12 cellular contexts compared by ENCODE assay signal in genomic region chr17:57524790-57525543, GRCh38.
DNase-seq lines count a peak whose midpoint lies in the region; ATAC-seq, FAIRE-seq and TF ChIP-seq lines count a peak whose summit lies in the region.
"Had no signal": no experiment of that assay in that cellular context is flagged by ENCODE, and none has a peak within 500 bp of the region (broad histone marks: within the 10 kb centered on the region; RNA-seq: fewer than 3 reads in every experiment).

No MANE protein-coding gene starts in this region.

- H3K9me2 ChIP-seq in Karpas-422 (replicated peaks; ENCODE audit: insufficient read depth, low read length), result no peaks in the 10 kb centered on the region

- H3K36me3 Mint-ChIP-seq in progenitor cell of endocrine pancreas (ENCODE audit: insufficient read depth), result peaks cover 2% of the 10 kb centered on the region

- no peak overlapping the region for H2AFZ ChIP-seq in Karpas-422 (ENCODE audit: low read length)
- H2AFZ ChIP-seq in GM12878 (ENCODE audit: control insufficient read depth, low read depth, low read length), result no peak overlapping the region

- CTCF ChIA-PET in GM12878 (lab: Yijun Ruan, JAX) (interaction anchor here (1.0 to 2.5 kb wide), 5 partner anchors 9 to 282 kb away, joined by 3 to 10 read pairs (median 7); no protein-coding TSS in a partner anchor), A673 (lab: Charles Lee) (no interaction called here)

- no peaks in the 10 kb centered on the region for H3K9me3 Mint-ChIP-seq in progenitor cell of endocrine pancreas (ENCODE audit: low read depth)

- H3K4me2 ChIP-seq in Karpas-422 (ENCODE audit: low read depth, low read length, poor library complexity, severe bottlenecking) (peak overlapping the region; percentile 86), GM12878 (ENCODE audit: control insufficient read depth, insufficient read depth) (peak overlapping the region; percentile 20; the same call in 1 of the 2 replicates)

- peak; percentile 61 for FAIRE-seq in GM12878 (lab: Jason Lieb, UNC)
- FAIRE-seq: islet of Langerhans had no signal

- POLR2A ChIA-PET in GM12878 (lab: Charles Lee), result interaction anchor here (0.5 to 1.4 kb wide), 5 partner anchors 16 to 379 kb away, joined by 3 to 4 read pairs (median 4); no protein-coding TSS in a partner anchor
- POLR2A ChIA-PET in A673 (lab: Charles Lee; ENCODE audit: low non-redundant PET), result no interaction called here

- H3K27ac ChIP-seq in Karpas-422 (ENCODE audit: low read length) (peak overlapping the region; percentile 100), GM12878 (ENCODE audit: control insufficient read depth, insufficient read depth) (peak overlapping the region; percentile 91), A673 (ENCODE audit: low read depth, low read length, poor library complexity, severe bottlenecking) (no peak overlapping the region)
- H3K27ac ChIP-seq: Peyer's patch had no signal

- no peak for TF ChIP-seq RAD21 in GM12878 (IDR thresholded peaks at IDR 0.05; ENCODE audit: insufficient read depth, low read depth, low read length)

- DNase-seq in NCI-H146 (lab: John Stamatoyannopoulos, UW), result peak; percentile 25
- no peak for DNase-seq in NCI-H146 treated with DMSO at 0.1 percent for 48 hours (lab: John Stamatoyannopoulos, UW; ENCODE audit: unreplicated experiment)
- peak; percentile 96 for DNase-seq in Karpas-422
- no peak for DNase-seq in GM12878 (ENCODE audit: low read depth, low spot score)
- DNase-seq in progenitor cell of endocrine pancreas (ENCODE audit: low spot score, unreplicated experiment), result no peak
- no peak for DNase-seq in D341Med (ENCODE audit: low spot score)
- no peak for DNase-seq in NCI-H524 treated with DMSO at 0.1 percent for 48 hours (lab: John Stamatoyannopoulos, UW)
- no peak for DNase-seq in A673 (ENCODE audit: low spot score)
- DNase-seq: activated effector memory CD4-positive, alpha-beta T cell treated with Interleukin-2 at 50 U/mL for 16 hours; Peyer's patch; stimulated activated naive CD4-positive, alpha-beta T cell had no signal

- H3K4me3 ChIP-seq in Karpas-422 (ENCODE audit: low read length), result peak overlapping the region; percentile 51
- no peak overlapping the region for H3K4me3 ChIP-seq in GM12878
- no peak overlapping the region for H3K4me3 ChIP-seq in A673 (ENCODE audit: low read depth, low read length, poor library complexity, severe bottlenecking)
- H3K4me3 ChIP-seq: Peyer's patch had no signal

- H3K27ac Mint-ChIP-seq in progenitor cell of endocrine pancreas, result peak overlapping the region; percentile 67

- no peaks in the 10 kb centered on the region for H4K20me1 ChIP-seq in Karpas-422 (ENCODE audit: insufficient read depth, low read depth, low read length)
- H4K20me1 ChIP-seq in GM12878 (ENCODE audit: control insufficient read depth, insufficient read depth), result no peaks in the 10 kb centered on the region

- WGBS in GM12878 (ENCODE audit: insufficient coverage, insufficient replicate concordance, low lambda C conversion rate, missing lambda C conversion rate), result 33% methylated on average over 4 of the region's 4 CpGs

- peaks cover 22% of the 10 kb centered on the region for H3K4me1 Mint-ChIP-seq in progenitor cell of endocrine pancreas (ENCODE audit: low read depth)

- RAD21 ChIA-PET in GM12878 (lab: Charles Lee; ENCODE audit: unreplicated experiment), result interaction anchor here (0.9 to 1.4 kb wide), 7 partner anchors 25 to 85 kb away, joined by 3 to 4 read pairs (median 3); no protein-coding TSS in a partner anchor

- SMC1A ChIA-PET in GM12878 (lab: Charles Lee; ENCODE audit: uncharacterized antibody, unreplicated experiment), result interaction anchor here (0.6 to 1.8 kb wide), 9 partner anchors 16 to 103 kb away, joined by 3 to 7 read pairs (median 3); no protein-coding TSS in a partner anchor

- no peak for TF ChIP-seq EP300 in GM12878 (IDR thresholded peaks at IDR 0.05; ENCODE audit: borderline replicate concordance in 1 of 2, control insufficient read depth in 1 of 2, low read depth in 2 of 2, low read length in 2 of 2)

- H3K27me3 ChIP-seq in Karpas-422 (ENCODE audit: low read length), result no peaks in the 10 kb centered on the region
- H3K27me3 ChIP-seq in GM12878 (replicated peaks in 1 of 2; ENCODE audit: control insufficient read depth in 2 of 2, insufficient read depth in 2 of 2, low read length in 1 of 2), result no peaks in the 10 kb centered on the region
- H3K27me3 ChIP-seq in A673 (replicated peaks; ENCODE audit: insufficient read depth, low read depth, low read length, poor library complexity), result no peaks in the 10 kb centered on the region
- H3K27me3 ChIP-seq: Peyer's patch had no signal

- no peaks in the 10 kb centered on the region for H3K27me3 Mint-ChIP-seq in progenitor cell of endocrine pancreas

- no peak for TF ChIP-seq POLR2A in GM12878 (IDR thresholded peaks at IDR 0.05; ENCODE audit: low read depth, low read length)

- H3K4me1 ChIP-seq in Karpas-422 (ENCODE audit: low read length) (peaks cover 97% of the 10 kb centered on the region), GM12878 (ENCODE audit: control insufficient read depth, insufficient read depth, low read length) (peaks cover 49% of the 10 kb centered on the region), A673 (ENCODE audit: insufficient read depth, low read length, poor library complexity, severe bottlenecking) (peaks cover 75% of the 10 kb centered on the region)

- peaks cover 5% of the 10 kb centered on the region; the same call in 1 of the 2 replicates for H3K36me3 ChIP-seq in Karpas-422 (ENCODE audit: insufficient read depth, low read length)
- H3K36me3 ChIP-seq in GM12878 (ENCODE audit: control insufficient read depth in 2 of 2, insufficient read depth in 2 of 2, low read length in 1 of 2), result peaks cover 1 to 6% of the 10 kb centered on the region in 2 experiments
- no peaks in the 10 kb centered on the region for H3K36me3 ChIP-seq in A673 (ENCODE audit: insufficient read depth, low read length, poor library complexity, severe bottlenecking)
- H3K36me3 ChIP-seq: Peyer's patch had no signal

- H3K9ac ChIP-seq in Karpas-422 (ENCODE audit: low read length) (peak overlapping the region; percentile 76), GM12878 (ENCODE audit: control insufficient read depth, insufficient read depth, low read length) (peak overlapping the region; percentile 46)

- TF ChIP-seq CTCF in GM12878 (IDR thresholded peaks at IDR 0.05 in 2 of 3, conservative IDR thresholded peaks at IDR 0.05 in 1 of 3; ENCODE audit: control insufficient read depth in 2 of 3, extremely low read depth in 1 of 3, insufficient read depth in 1 of 3, low read depth in 3 of 3, low read length in 3 of 3) (no peak), progenitor cell of endocrine pancreas (IDR thresholded peaks at IDR 0.05; ENCODE audit: unreplicated experiment) (no peak), A673 (conservative IDR thresholded peaks at IDR 0.05; ENCODE audit: low read depth, low read length) (no peak)

- intact Hi-C loops in GM12878 (cut with micrococcal nuclease; ENCODE audit: unreplicated experiment), result loop anchor here (5.0 kb wide), 1 partner anchor 63 kb away; no protein-coding TSS in a partner anchor
- intact Hi-C loops in A673 (cut with micrococcal nuclease; ENCODE audit: unreplicated experiment), result no loop called here

- ATAC-seq in GM12878, result peak; percentile 51

- in situ Hi-C loops in GM12878 (cut with MboI), result no loop called here

- H3K4me3 Mint-ChIP-seq in progenitor cell of endocrine pancreas (ENCODE audit: low read depth), result no peak overlapping the region

- peaks cover 69% of the 10 kb centered on the region for H3K79me2 ChIP-seq in Karpas-422 (ENCODE audit: low read length)
- H3K79me2 ChIP-seq in GM12878 (ENCODE audit: control insufficient read depth, insufficient read depth, low read length), result peaks cover 14% of the 10 kb centered on the region

- BruUV-seq in GM12878 (replicated peaks; lab: Mats Ljungman, UMichigan) (no TSS peak), A673 (replicated peaks; lab: Mats Ljungman, UMichigan) (no TSS peak)

- H3K9me3 ChIP-seq in Karpas-422 (ENCODE audit: low read length) (no peaks in the 10 kb centered on the region), GM12878 (replicated peaks; ENCODE audit: control insufficient read depth, insufficient read depth, low read length) (no peaks in the 10 kb centered on the region), A673 (ENCODE audit: low read depth, low read length, poor library complexity, severe bottlenecking) (no peaks in the 10 kb centered on the region)
- H3K9me3 ChIP-seq: Peyer's patch had no signal

TF ChIP-seq in GM12878, 131 proteins besides CTCF, POLR2A, EP300 and RAD21:
- TF ChIP-seq RUNX3 (IDR thresholded peaks at IDR 0.05; ENCODE audit: low read length) (peak; percentile 12), SMC3 (IDR thresholded peaks at IDR 0.05; ENCODE audit: borderline replicate concordance, low read length) (0 out of 2 replicates have a peak, but pooled peaks have one; percentile 8), HDAC6 (IDR thresholded peaks at IDR 0.05; ENCODE audit: unreplicated experiment) (no peak), USF2 (IDR thresholded peaks at IDR 0.05; ENCODE audit: borderline replicate concordance, low read depth, low read length) (no peak), NFIC (IDR thresholded peaks at IDR 0.05; ENCODE audit: low read depth, low read length) (peak; percentile 24; the same call in 1 of the 2 replicates)
TF ChIP-seq in GM12878: peak in this region for 3.

Comparison
In these comparisons a context has a peak if more than half of its experiments do, and no peak if none do; other contexts are left out.
1. DNase-seq: peak in NCI-H146 (single experiment) and Karpas-422 (single experiment); none in NCI-H146 treated with DMSO at 0.1 percent for 48 hours (single experiment), GM12878 (single experiment), progenitor cell of endocrine pancreas (single experiment), D341Med (single experiment), NCI-H524 treated with DMSO at 0.1 percent for 48 hours (single experiment) and A673 (single experiment).